Comparison of ENCODE assay signal across 2 cellular contexts in genomic region chr1:54872041-54872342, GRCh38.
A peak's percentile ranks its signal among the peaks of the same experiment; 100 is the strongest.
TF ChIP-seq lines count a peak whose summit lies in the region.

No MANE protein-coding gene starts in this region.

TF ChIP-seq in A549, 52 proteins besides CTCF, POLR2A, EP300 and RAD21:
- TF ChIP-seq CHD4 (IDR thresholded peaks at IDR 0.05; ENCODE audit: borderline replicate concordance) (no peak), SMC3 (IDR thresholded peaks at IDR 0.05) (0 out of 3 replicates have a peak, but pooled peaks have one; percentile 10), BCL3 (IDR thresholded peaks at IDR 0.05) (no peak), NFE2L2 (conservative IDR thresholded peaks at IDR 0.05; ENCODE audit: low read length) (no peak), RCOR1 (IDR thresholded peaks at IDR 0.05; ENCODE audit: low read depth, low read length) (no peak), FOSB (CRISPR knock-in tag; IDR thresholded peaks at IDR 0.05) (no peak), CHD2 (IDR thresholded peaks at IDR 0.05; ENCODE audit: low read length, partially characterized antibody) (no peak), JUNB (IDR thresholded peaks at IDR 0.05) (no peak)

TF ChIP-seq in H1, 55 proteins besides CTCF, POLR2A, EP300 and RAD21:
- TF ChIP-seq E2F6 (IDR thresholded peaks at IDR 0.05) (no peak), SIRT6 (IDR thresholded peaks at IDR 0.05; ENCODE audit: low read length) (no peak), RNF2 (IDR thresholded peaks at IDR 0.05; ENCODE audit: borderline replicate concordance, low read depth, low read length, missing control alignments, poor library complexity, severe bottlenecking) (no peak), RBBP5 (IDR thresholded peaks at IDR 0.05; ENCODE audit: borderline replicate concordance, low read depth, low read length) (no peak), EZH2 (IDR thresholded peaks at IDR 0.05; ENCODE audit: low read depth, low read length, severe bottlenecking) (no peak), CTBP2 (IDR thresholded peaks at IDR 0.05; ENCODE audit: borderline replicate concordance, insufficient read depth, insufficient read length, low read length) (no peak), RXRA (IDR thresholded peaks at IDR 0.05; ENCODE audit: insufficient read depth, low read depth, low read length) (no peak), CHD2 (IDR thresholded peaks at IDR 0.05; ENCODE audit: low read length) (no peak), BCL11A (IDR thresholded peaks at IDR 0.05; ENCODE audit: low read depth in 2 of 2, low read length in 2 of 2) (no peak), JUN (IDR thresholded peaks at IDR 0.05; ENCODE audit: low read depth, low read length) (no peak)
